Comparison of ENCODE assay signal across 2 cellular contexts in genomic region chr7:90345016-90345415, GRCh38.
TF ChIP-seq lines count a peak whose summit lies in the region.

No MANE protein-coding gene starts in this region.

TF ChIP-seq in A549, 52 proteins besides CTCF, POLR2A, EP300 and RAD21:
- TF ChIP-seq ZSCAN20 (CRISPR knock-in tag; IDR thresholded peaks at IDR 0.05) (no peak), EHF (CRISPR knock-in tag; IDR thresholded peaks at IDR 0.05) (no peak), BCL3 (IDR thresholded peaks at IDR 0.05) (no peak)

TF ChIP-seq in K562, 482 proteins besides CTCF, POLR2A, EP300 and RAD21:
- TF ChIP-seq, protein P1, sequence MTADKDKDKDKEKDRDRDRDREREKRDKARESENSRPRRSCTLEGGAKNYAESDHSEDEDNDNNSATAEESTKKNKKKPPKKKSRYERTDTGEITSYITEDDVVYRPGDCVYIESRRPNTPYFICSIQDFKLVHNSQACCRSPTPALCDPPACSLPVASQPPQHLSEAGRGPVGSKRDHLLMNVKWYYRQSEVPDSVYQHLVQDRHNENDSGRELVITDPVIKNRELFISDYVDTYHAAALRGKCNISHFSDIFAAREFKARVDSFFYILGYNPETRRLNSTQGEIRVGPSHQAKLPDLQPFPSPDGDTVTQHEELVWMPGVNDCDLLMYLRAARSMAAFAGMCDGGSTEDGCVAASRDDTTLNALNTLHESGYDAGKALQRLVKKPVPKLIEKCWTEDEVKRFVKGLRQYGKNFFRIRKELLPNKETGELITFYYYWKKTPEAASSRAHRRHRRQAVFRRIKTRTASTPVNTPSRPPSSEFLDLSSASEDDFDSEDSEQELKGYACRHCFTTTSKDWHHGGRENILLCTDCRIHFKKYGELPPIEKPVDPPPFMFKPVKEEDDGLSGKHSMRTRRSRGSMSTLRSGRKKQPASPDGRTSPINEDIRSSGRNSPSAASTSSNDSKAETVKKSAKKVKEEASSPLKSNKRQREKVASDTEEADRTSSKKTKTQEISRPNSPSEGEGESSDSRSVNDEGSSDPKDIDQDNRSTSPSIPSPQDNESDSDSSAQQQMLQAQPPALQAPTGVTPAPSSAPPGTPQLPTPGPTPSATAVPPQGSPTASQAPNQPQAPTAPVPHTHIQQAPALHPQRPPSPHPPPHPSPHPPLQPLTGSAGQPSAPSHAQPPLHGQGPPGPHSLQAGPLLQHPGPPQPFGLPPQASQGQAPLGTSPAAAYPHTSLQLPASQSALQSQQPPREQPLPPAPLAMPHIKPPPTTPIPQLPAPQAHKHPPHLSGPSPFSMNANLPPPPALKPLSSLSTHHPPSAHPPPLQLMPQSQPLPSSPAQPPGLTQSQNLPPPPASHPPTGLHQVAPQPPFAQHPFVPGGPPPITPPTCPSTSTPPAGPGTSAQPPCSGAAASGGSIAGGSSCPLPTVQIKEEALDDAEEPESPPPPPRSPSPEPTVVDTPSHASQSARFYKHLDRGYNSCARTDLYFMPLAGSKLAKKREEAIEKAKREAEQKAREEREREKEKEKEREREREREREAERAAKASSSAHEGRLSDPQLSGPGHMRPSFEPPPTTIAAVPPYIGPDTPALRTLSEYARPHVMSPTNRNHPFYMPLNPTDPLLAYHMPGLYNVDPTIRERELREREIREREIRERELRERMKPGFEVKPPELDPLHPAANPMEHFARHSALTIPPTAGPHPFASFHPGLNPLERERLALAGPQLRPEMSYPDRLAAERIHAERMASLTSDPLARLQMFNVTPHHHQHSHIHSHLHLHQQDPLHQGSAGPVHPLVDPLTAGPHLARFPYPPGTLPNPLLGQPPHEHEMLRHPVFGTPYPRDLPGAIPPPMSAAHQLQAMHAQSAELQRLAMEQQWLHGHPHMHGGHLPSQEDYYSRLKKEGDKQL (CRISPR knock-in tag; IDR thresholded peaks at IDR 0.05; ENCODE audit: borderline replicate concordance) = no peak
- TF ChIP-seq MXD1 (CRISPR knock-in tag; IDR thresholded peaks at IDR 0.05; ENCODE audit: borderline replicate concordance, poor library complexity, severe bottlenecking) = no peak
- no peak for TF ChIP-seq HDGF (IDR thresholded peaks at IDR 0.05)
- TF ChIP-seq TEAD2 (tag; IDR thresholded peaks at IDR 0.05) = no peak
- TF ChIP-seq ESRRA (IDR thresholded peaks at IDR 0.05; ENCODE audit: borderline replicate concordance, low read depth) = no peak
- no peak for TF ChIP-seq SMARCC2 (IDR thresholded peaks at IDR 0.05; ENCODE audit: low read depth)
- 0 out of 4 replicates have a peak, but pooled peaks of 1 of the 2 experiments have one; percentile 6 for TF ChIP-seq TBL1XR1 (IDR thresholded peaks at IDR 0.05; ENCODE audit: low read length in 2 of 2)
